In the genomic region with DNA sequence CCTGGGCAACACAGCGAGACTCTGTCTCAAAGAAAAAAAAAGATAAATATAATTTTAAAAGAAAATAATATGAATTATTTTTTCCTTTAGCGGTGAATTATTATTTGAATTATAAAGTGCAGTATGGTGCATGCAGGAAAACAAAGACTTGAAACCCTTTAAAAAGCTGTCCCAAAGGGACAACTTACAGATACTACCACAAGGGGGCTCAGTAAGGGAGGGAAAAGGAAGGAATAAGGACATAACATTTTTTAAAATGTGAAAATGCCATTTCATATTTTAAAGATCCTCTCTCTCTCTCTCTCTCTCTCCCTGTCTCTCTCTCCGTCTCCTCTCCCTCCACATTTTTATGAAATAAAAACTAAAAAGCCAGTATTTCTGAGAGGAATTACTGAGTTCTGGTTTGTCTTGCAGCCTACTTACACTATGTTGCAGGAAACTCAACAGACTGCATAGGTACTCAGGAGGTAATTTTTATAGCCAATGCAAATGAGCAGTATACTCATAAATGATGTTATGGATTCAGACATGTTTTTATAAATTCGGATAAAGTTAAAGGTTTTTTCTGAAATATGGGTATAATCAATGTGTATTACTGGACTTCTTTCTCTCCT, we compare ENCODE assay signal across 8 cellular contexts.
DNase-seq lines count a peak whose midpoint lies in the region; ATAC-seq and TF ChIP-seq lines count a peak whose summit lies in the region.

No MANE protein-coding gene starts in this region.

- 49 to 56% (median 49%) methylated on average over 4 of the region's 4 CpGs for WGBS in psoas muscle, 3 donors

- H3K27ac ChIP-seq in dorsolateral prefrontal cortex (no peak overlapping the region), psoas muscle (no peak overlapping the region)

- DNase-seq in NCI-H1436 (lab: John Stamatoyannopoulos, UW) (peak; percentile 5), NCI-H1436 treated with DMSO at 0.1 percent for 48 hours (lab: John Stamatoyannopoulos, UW) (no peak), NCI-H526 treated with DMSO at 0.1 percent for 48 hours (lab: John Stamatoyannopoulos, UW) (peak; percentile 44), dorsolateral prefrontal cortex (no peak), psoas muscle (no peak), putamen (ENCODE audit: low spot score) (no peak)

- no peaks in the 10 kb centered on the region for H3K27me3 ChIP-seq in dorsolateral prefrontal cortex
- no peaks in the 10 kb centered on the region for H3K27me3 ChIP-seq in psoas muscle (ENCODE audit: insufficient read depth in 3 of 3, low read length in 2 of 3)

- intact Hi-C loops in dorsolateral prefrontal cortex (cut with DNase I), result no loop called here
- intact Hi-C loops in psoas muscle (cut with DNase I), result no loop called here

- no peaks in the 10 kb centered on the region for H3K9me3 ChIP-seq in psoas muscle

- H3K36me3 ChIP-seq in psoas muscle (ENCODE audit: insufficient read depth in 1 of 2, low read depth in 1 of 2), result no peaks in the 10 kb centered on the region

- no peak overlapping the region for H3K4me3 ChIP-seq in dorsolateral prefrontal cortex
- no peak overlapping the region for H3K4me3 ChIP-seq in psoas muscle

- TF ChIP-seq CTCF in dorsolateral prefrontal cortex (IDR thresholded peaks at IDR 0.05 in 54 of 56, conservative IDR thresholded peaks at IDR 0.05 in 2 of 56; ENCODE audit: low read depth in 1 of 56, partially characterized antibody in 56 of 56) (peak in 54 of 56 donors; percentile 26 to 66 (median 48)), psoas muscle (IDR thresholded peaks at IDR 0.05) (peak; percentile 38)

- no peaks in the 10 kb centered on the region for H3K4me1 ChIP-seq in psoas muscle

- ATAC-seq in HG02798 (IDR thresholded peaks at IDR 0.05; ENCODE audit: poor library complexity, unreplicated experiment), result peak; percentile 66
- no peak for ATAC-seq in psoas muscle
- ATAC-seq in HG03571 (IDR thresholded peaks at IDR 0.05; ENCODE audit: unreplicated experiment), result no peak

Comparison
In these comparisons a context has a peak if more than half of its experiments do, and no peak if none do; other contexts are left out.
1. DNase-seq: peak in NCI-H1436 (single experiment) and NCI-H526 treated with DMSO at 0.1 percent for 48 hours (single experiment); none in NCI-H1436 treated with DMSO at 0.1 percent for 48 hours (single experiment), dorsolateral prefrontal cortex (0 of 10), psoas muscle (0 of 2) and putamen (single experiment).